Comparison of ENCODE assay signal across 1 cellular context in the genomic region with DNA sequence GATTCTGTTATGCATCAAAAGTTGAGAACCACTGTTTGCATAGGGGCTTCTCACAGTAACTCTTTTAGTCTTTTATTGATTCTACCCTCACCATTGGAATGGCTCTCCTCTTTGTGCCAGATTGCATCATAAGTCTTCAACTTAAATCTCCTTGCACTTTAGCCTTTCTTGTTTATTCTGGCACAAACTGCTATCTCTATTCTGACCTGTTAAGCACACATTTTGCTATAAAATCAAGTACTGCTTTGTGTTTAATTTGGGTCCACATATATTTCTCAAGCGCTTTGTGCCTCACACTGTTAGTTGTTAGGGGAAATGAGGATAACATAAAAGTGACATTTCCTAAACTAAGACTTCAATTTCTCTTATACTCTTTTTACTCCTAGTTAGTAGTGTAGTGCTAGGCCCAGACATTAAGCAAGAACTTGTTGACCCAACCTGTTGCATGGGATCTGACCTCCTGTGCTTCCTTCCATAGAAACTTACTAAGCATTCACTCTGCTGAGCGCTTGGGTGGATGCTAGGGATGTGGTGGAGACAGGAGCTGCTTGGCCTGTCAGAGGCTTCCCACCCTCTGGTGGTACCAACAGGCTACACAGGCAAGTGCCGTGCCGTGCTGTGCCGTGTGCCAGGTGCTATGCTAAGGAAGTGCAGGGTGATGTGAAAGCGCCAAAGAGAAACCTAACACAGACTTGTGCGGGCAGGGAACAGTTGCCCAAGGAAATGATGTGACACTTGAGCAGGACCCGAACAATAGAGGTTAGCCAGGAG.
TF ChIP-seq lines count a peak whose summit lies in the region.

No MANE protein-coding gene starts in this region.

TF ChIP-seq in HepG2, 621 proteins besides CTCF, POLR2A, EP300 and RAD21 (continued from another document and continues in another):
- TF ChIP-seq SOX5 (CRISPR knock-in tag; IDR thresholded peaks at IDR 0.05; ENCODE audit: borderline replicate concordance): peak; percentile 82; the same call in 1 of the 2 replicates
- no peak for TF ChIP-seq ZNF260 (CRISPR knock-in tag; IDR thresholded peaks at IDR 0.05; ENCODE audit: borderline replicate concordance, low read depth)
- TF ChIP-seq DMAP1 (CRISPR knock-in tag; IDR thresholded peaks at IDR 0.05): no peak
- 0 out of 2 replicates have a peak, but pooled peaks have one; percentile 27 for TF ChIP-seq ZMAT3 (CRISPR knock-in tag; conservative IDR thresholded peaks at IDR 0.05)
- no peak for TF ChIP-seq MAF1 (CRISPR knock-in tag; IDR thresholded peaks at IDR 0.05; ENCODE audit: borderline replicate concordance)
- no peak for TF ChIP-seq STAG1 (CRISPR knock-in tag; IDR thresholded peaks at IDR 0.05)
- TF ChIP-seq ZNF180 (CRISPR knock-in tag; IDR thresholded peaks at IDR 0.05; ENCODE audit: borderline replicate concordance, low read depth): no peak
- TF ChIP-seq ZKSCAN1 (IDR thresholded peaks at IDR 0.05; ENCODE audit: low read length): no peak
- TF ChIP-seq LCORL (IDR thresholded peaks at IDR 0.05): peak; percentile 77
- peak; percentile 88 for TF ChIP-seq LCORL (CRISPR knock-in tag; IDR thresholded peaks at IDR 0.05)
- no peak for TF ChIP-seq HNRNPUL1 (IDR thresholded peaks at IDR 0.05; ENCODE audit: low read depth, low read length)
- no peak for TF ChIP-seq ZNF430 (CRISPR knock-in tag; IDR thresholded peaks at IDR 0.05)
- TF ChIP-seq IKZF4 (CRISPR knock-in tag; IDR thresholded peaks at IDR 0.05; ENCODE audit: borderline replicate concordance, low read depth, not compliant biosample characterization): no peak
- peak; percentile 82 for TF ChIP-seq ZSCAN29 (CRISPR knock-in tag; conservative IDR thresholded peaks at IDR 0.05)
- no peak for TF ChIP-seq ZSCAN31 (CRISPR knock-in tag; IDR thresholded peaks at IDR 0.05; ENCODE audit: low read depth)
- TF ChIP-seq ZNF781 (CRISPR knock-in tag; IDR thresholded peaks at IDR 0.05; ENCODE audit: borderline replicate concordance, not compliant biosample characterization): no peak
- no peak for TF ChIP-seq ZNF556 (CRISPR knock-in tag; IDR thresholded peaks at IDR 0.05; ENCODE audit: borderline replicate concordance)
- no peak for TF ChIP-seq ZNF562 (CRISPR knock-in tag; IDR thresholded peaks at IDR 0.05; ENCODE audit: borderline replicate concordance)
- TF ChIP-seq ZNF546 (CRISPR knock-in tag; conservative IDR thresholded peaks at IDR 0.05): no peak
- no peak for TF ChIP-seq ISX (CRISPR knock-in tag; conservative IDR thresholded peaks at IDR 0.05)
- TF ChIP-seq ZFP62 (CRISPR knock-in tag; IDR thresholded peaks at IDR 0.05): no peak
- TF ChIP-seq MTA3 (CRISPR knock-in tag; IDR thresholded peaks at IDR 0.05): no peak
- 0 out of 2 replicates have a peak, but pooled peaks have one; percentile 28 for TF ChIP-seq ZNF746 (CRISPR knock-in tag; IDR thresholded peaks at IDR 0.05)
- peak; percentile 53; the same call in 1 of the 2 replicates for TF ChIP-seq ARNT2 (CRISPR knock-in tag; IDR thresholded peaks at IDR 0.05; ENCODE audit: low read depth)
- no peak for TF ChIP-seq SALL2 (CRISPR knock-in tag; IDR thresholded peaks at IDR 0.05)
- TF ChIP-seq, protein P1, sequence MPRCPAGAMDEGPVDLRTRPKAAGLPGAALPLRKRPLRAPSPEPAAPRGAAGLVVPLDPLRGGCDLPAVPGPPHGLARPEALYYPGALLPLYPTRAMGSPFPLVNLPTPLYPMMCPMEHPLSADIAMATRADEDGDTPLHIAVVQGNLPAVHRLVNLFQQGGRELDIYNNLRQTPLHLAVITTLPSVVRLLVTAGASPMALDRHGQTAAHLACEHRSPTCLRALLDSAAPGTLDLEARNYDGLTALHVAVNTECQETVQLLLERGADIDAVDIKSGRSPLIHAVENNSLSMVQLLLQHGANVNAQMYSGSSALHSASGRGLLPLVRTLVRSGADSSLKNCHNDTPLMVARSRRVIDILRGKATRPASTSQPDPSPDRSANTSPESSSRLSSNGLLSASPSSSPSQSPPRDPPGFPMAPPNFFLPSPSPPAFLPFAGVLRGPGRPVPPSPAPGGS (CRISPR knock-in tag; IDR thresholded peaks at IDR 0.05): no peak
- no peak for TF ChIP-seq ZNF383 (CRISPR knock-in tag; IDR thresholded peaks at IDR 0.05; ENCODE audit: borderline replicate concordance)
- TF ChIP-seq, protein P2, sequence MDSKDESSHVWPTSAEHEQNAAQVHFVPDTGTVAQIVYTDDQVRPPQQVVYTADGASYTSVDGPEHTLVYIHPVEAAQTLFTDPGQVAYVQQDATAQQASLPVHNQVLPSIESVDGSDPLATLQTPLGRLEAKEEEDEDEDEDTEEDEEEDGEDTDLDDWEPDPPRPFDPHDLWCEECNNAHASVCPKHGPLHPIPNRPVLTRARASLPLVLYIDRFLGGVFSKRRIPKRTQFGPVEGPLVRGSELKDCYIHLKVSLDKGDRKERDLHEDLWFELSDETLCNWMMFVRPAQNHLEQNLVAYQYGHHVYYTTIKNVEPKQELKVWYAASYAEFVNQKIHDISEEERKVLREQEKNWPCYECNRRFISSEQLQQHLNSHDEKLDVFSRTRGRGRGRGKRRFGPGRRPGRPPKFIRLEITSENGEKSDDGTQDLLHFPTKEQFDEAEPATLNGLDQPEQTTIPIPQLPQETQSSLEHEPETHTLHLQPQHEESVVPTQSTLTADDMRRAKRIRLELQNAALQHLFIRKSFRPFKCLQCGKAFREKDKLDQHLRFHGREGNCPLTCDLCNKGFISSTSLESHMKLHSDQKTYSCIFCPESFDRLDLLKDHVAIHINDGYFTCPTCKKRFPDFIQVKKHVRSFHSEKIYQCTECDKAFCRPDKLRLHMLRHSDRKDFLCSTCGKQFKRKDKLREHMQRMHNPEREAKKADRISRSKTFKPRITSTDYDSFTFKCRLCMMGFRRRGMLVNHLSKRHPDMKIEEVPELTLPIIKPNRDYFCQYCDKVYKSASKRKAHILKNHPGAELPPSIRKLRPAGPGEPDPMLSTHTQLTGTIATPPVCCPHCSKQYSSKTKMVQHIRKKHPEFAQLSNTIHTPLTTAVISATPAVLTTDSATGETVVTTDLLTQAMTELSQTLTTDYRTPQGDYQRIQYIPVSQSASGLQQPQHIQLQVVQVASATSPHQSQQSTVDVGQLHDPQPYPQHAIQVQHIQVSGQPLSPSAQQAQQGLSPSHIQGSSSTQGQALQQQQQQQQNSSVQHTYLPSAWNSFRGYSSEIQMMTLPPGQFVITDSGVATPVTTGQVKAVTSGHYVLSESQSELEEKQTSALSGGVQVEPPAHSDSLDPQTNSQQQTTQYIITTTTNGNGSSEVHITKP (CRISPR knock-in tag; IDR thresholded peaks at IDR 0.05; ENCODE audit: low read depth): 0 out of 2 replicates have a peak, but pooled peaks have one; percentile 49
- TF ChIP-seq MTF1 (CRISPR knock-in tag; IDR thresholded peaks at IDR 0.05): no peak
- TF ChIP-seq FOXM1 (CRISPR knock-in tag; IDR thresholded peaks at IDR 0.05): no peak
- TF ChIP-seq NAIF1 (CRISPR knock-in tag; IDR thresholded peaks at IDR 0.05; ENCODE audit: borderline replicate concordance): no peak
- TF ChIP-seq BCL6 (CRISPR knock-in tag; IDR thresholded peaks at IDR 0.05): peak; percentile 81
- TF ChIP-seq ZNF232 (CRISPR knock-in tag; IDR thresholded peaks at IDR 0.05; ENCODE audit: borderline replicate concordance): no peak
- TF ChIP-seq, protein P3, sequence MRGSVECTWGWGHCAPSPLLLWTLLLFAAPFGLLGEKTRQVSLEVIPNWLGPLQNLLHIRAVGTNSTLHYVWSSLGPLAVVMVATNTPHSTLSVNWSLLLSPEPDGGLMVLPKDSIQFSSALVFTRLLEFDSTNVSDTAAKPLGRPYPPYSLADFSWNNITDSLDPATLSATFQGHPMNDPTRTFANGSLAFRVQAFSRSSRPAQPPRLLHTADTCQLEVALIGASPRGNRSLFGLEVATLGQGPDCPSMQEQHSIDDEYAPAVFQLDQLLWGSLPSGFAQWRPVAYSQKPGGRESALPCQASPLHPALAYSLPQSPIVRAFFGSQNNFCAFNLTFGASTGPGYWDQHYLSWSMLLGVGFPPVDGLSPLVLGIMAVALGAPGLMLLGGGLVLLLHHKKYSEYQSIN (CRISPR knock-in tag; IDR thresholded peaks at IDR 0.05; ENCODE audit: borderline replicate concordance): no peak
- no peak for TF ChIP-seq CAMTA2 (CRISPR knock-in tag; IDR thresholded peaks at IDR 0.05; ENCODE audit: borderline replicate concordance)
- TF ChIP-seq ZNF841 (CRISPR knock-in tag; IDR thresholded peaks at IDR 0.05; ENCODE audit: borderline replicate concordance): no peak
- TF ChIP-seq, protein P4, sequence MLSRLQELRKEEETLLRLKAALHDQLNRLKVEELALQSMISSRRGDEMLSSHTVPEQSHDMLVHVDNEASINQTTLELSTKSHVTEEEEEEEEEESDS (CRISPR knock-in tag; IDR thresholded peaks at IDR 0.05; ENCODE audit: borderline replicate concordance): 0 out of 2 replicates have a peak, but pooled peaks have one; percentile 27
- TF ChIP-seq NR3C1 (CRISPR knock-in tag; IDR thresholded peaks at IDR 0.05): no peak
- TF ChIP-seq, protein P5, sequence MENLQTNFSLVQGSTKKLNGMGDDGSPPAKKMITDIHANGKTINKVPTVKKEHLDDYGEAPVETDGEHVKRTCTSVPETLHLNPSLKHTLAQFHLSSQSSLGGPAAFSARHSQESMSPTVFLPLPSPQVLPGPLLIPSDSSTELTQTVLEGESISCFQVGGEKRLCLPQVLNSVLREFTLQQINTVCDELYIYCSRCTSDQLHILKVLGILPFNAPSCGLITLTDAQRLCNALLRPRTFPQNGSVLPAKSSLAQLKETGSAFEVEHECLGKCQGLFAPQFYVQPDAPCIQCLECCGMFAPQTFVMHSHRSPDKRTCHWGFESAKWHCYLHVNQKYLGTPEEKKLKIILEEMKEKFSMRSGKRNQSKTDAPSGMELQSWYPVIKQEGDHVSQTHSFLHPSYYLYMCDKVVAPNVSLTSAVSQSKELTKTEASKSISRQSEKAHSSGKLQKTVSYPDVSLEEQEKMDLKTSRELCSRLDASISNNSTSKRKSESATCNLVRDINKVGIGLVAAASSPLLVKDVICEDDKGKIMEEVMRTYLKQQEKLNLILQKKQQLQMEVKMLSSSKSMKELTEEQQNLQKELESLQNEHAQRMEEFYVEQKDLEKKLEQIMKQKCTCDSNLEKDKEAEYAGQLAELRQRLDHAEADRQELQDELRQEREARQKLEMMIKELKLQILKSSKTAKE (CRISPR knock-in tag; IDR thresholded peaks at IDR 0.05; ENCODE audit: borderline replicate concordance): peak; percentile 67; the same call in 1 of the 2 replicates
- no peak for TF ChIP-seq ZNF451 (CRISPR knock-in tag; IDR thresholded peaks at IDR 0.05)
- no peak for TF ChIP-seq ZNF138 (CRISPR knock-in tag; IDR thresholded peaks at IDR 0.05; ENCODE audit: low read depth)
- no peak for TF ChIP-seq ZNF720 (CRISPR knock-in tag; IDR thresholded peaks at IDR 0.05)
- TF ChIP-seq XRCC5 (optimal IDR thresholded peaks at IDR 0.05; ENCODE audit: low read length): no peak
- TF ChIP-seq, protein P6, sequence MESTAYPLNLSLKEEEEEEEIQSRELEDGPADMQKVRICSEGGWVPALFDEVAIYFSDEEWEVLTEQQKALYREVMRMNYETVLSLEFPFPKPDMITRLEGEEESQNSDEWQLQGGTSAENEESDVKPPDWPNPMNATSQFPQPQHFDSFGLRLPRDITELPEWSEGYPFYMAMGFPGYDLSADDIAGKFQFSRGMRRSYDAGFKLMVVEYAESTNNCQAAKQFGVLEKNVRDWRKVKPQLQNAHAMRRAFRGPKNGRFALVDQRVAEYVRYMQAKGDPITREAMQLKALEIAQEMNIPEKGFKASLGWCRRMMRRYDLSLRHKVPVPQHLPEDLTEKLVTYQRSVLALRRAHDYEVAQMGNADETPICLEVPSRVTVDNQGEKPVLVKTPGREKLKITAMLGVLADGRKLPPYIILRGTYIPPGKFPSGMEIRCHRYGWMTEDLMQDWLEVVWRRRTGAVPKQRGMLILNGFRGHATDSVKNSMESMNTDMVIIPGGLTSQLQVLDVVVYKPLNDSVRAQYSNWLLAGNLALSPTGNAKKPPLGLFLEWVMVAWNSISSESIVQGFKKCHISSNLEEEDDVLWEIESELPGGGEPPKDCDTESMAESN (CRISPR knock-in tag; conservative IDR thresholded peaks at IDR 0.05): peak; percentile 90
- TF ChIP-seq CBX2 (IDR thresholded peaks at IDR 0.05; ENCODE audit: low read depth, low read length): no peak
- TF ChIP-seq CBX2 (CRISPR knock-in tag; IDR thresholded peaks at IDR 0.05; ENCODE audit: low read depth): no peak
- TF ChIP-seq SIN3A (IDR thresholded peaks at IDR 0.05; ENCODE audit: borderline replicate concordance, low read depth, low read length): no peak
- TF ChIP-seq HOXA5 (CRISPR knock-in tag; IDR thresholded peaks at IDR 0.05): no peak
- TF ChIP-seq, protein P7, sequence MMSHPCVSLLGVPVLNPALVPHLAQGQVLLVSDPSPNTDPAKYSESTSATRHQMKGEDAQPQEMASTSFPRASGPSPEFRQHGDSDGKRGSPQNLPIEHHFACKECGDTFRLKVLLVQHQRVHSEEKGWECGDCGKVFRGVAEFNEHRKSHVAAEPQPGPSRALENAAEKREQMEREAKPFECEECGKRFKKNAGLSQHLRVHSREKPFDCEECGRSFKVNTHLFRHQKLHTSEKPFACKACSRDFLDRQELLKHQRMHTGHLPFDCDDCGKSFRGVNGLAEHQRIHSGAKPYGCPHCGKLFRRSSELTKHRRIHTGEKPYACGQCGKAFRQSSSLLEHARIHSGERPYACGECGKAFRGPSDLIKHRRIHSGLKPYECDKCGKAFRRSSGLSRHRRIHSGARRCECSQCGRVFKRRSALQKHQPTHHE (CRISPR knock-in tag; IDR thresholded peaks at IDR 0.05; ENCODE audit: borderline replicate concordance): no peak
- TF ChIP-seq ETV6 (CRISPR knock-in tag; conservative IDR thresholded peaks at IDR 0.05): no peak
- TF ChIP-seq AGO1 (IDR thresholded peaks at IDR 0.05; ENCODE audit: low read depth, low read length, poor library complexity, severe bottlenecking): no peak
- no peak for TF ChIP-seq NR1H2 (CRISPR knock-in tag; IDR thresholded peaks at IDR 0.05; ENCODE audit: borderline replicate concordance, low read depth)
- TF ChIP-seq, protein P8, sequence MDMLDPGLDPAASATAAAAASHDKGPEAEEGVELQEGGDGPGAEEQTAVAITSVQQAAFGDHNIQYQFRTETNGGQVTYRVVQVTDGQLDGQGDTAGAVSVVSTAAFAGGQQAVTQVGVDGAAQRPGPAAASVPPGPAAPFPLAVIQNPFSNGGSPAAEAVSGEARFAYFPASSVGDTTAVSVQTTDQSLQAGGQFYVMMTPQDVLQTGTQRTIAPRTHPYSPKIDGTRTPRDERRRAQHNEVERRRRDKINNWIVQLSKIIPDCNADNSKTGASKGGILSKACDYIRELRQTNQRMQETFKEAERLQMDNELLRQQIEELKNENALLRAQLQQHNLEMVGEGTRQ (IDR thresholded peaks at IDR 0.05; ENCODE audit: low read depth, low read length): no peak
- TF ChIP-seq, protein P8 (CRISPR knock-in tag; IDR thresholded peaks at IDR 0.05; ENCODE audit: borderline replicate concordance): no peak
- TF ChIP-seq FOXK2 (IDR thresholded peaks at IDR 0.05): peak; percentile 75
